ENCODE assay signal across 1 cellular context in genomic region chr22:23085351-23085671, GRCh38.
TF ChIP-seq lines count a peak whose summit lies in the region.

No MANE protein-coding gene starts in this region.

TF ChIP-seq in K562, 482 proteins besides CTCF, POLR2A, EP300 and RAD21:
- TF ChIP-seq FOXP4 (CRISPR knock-in tag; IDR thresholded peaks at IDR 0.05; ENCODE audit: borderline replicate concordance) (no peak), ZKSCAN1 (IDR thresholded peaks at IDR 0.05; ENCODE audit: low read depth, low read length) (0 out of 2 replicates have a peak, but pooled peaks have one; percentile 37), BHLHE40 (IDR thresholded peaks at IDR 0.05; ENCODE audit: low read length) (peak; percentile 68)
